Comparison of ENCODE assay signal across 13 cellular contexts in genomic region chr5:65209341-65209740, GRCh38.
DNase-seq lines count a peak whose midpoint lies in the region; ATAC-seq and TF ChIP-seq lines count a peak whose summit lies in the region.
"Had no signal": no experiment of that assay in that cellular context is flagged by ENCODE, and none has a peak within 500 bp of the region (broad histone marks: within the 10 kb centered on the region; RNA-seq: fewer than 3 reads in every experiment).

No MANE protein-coding gene starts in this region.

- H3K4me2 ChIP-seq in Karpas-422 (ENCODE audit: low read depth, low read length, poor library complexity, severe bottlenecking), result no peak overlapping the region

- no peaks in the 10 kb centered on the region for H3K27me3 Mint-ChIP-seq in activated naive CD8-positive, alpha-beta T cell treated with anti-CD3 and anti-CD28 coated beads, Interleukin-2, amount 50 U/mL, for 24 hours

- H3K9me2 ChIP-seq in Karpas-422 (replicated peaks; ENCODE audit: insufficient read depth, low read length), result no peaks in the 10 kb centered on the region

- H2AFZ ChIP-seq in Karpas-422 (ENCODE audit: low read length), result no peak overlapping the region

- no peak for TF ChIP-seq CTCF in epithelial cell of proximal tubule (conservative IDR thresholded peaks at IDR 0.05; ENCODE audit: low read depth, low read length)

- no peaks in the 10 kb centered on the region for H3K9me3 Mint-ChIP-seq in activated naive CD8-positive, alpha-beta T cell treated with anti-CD3 and anti-CD28 coated beads, Interleukin-2, amount 50 U/mL, for 24 hours

- no peaks in the 10 kb centered on the region for H3K79me2 ChIP-seq in Karpas-422 (ENCODE audit: low read length)

- no peak for ATAC-seq in activated naive CD8-positive, alpha-beta T cell treated with anti-CD3 and anti-CD28 coated beads, Interleukin-2, amount 50 U/mL, for 24 hours

- peak; percentile 86 for DNase-seq in GM04503 (ENCODE audit: low read depth)
- peak; percentile 86 for DNase-seq in RPMI7951 (ENCODE audit: low read depth)
- DNase-seq in epithelial cell of proximal tubule (ENCODE audit: low read depth), result peak; percentile 58
- DNase-seq in renal cortical epithelial cell (ENCODE audit: low read depth), result peak; percentile 88
- DNase-seq in NCI-H510A (lab: John Stamatoyannopoulos, UW), result no peak
- no peak for DNase-seq in activated naive CD8-positive, alpha-beta T cell treated with anti-CD3 and anti-CD28 coated beads, Interleukin-2, amount 50 U/mL, for 24 hours
- DNase-seq in Karpas-422, result no peak
- no peak for DNase-seq in stimulated activated CD4-positive, alpha-beta T cell treated with anti-CD3 and anti-CD28 coated beads, Interleukin-2, amount 100 ng/mL, for 48 hours
- DNase-seq: activated CD8-positive, alpha-beta memory T cell treated with anti-CD3 and anti-CD28 coated beads for 24 hours; NCI-H1930 had no signal

- H3K4me3 ChIP-seq in epithelial cell of proximal tubule (ENCODE audit: low read depth, low read length) (no peak overlapping the region), Karpas-422 (ENCODE audit: low read length) (no peak overlapping the region)
- H3K4me3 ChIP-seq: HAP-1, right atrium auricular region, thoracic aorta had no signal

- no peak overlapping the region for H3K4me3 Mint-ChIP-seq in activated naive CD8-positive, alpha-beta T cell treated with anti-CD3 and anti-CD28 coated beads, Interleukin-2, amount 50 U/mL, for 24 hours

- H3K9me3 ChIP-seq in Karpas-422 (ENCODE audit: low read length), result no peaks in the 10 kb centered on the region
- H3K9me3 ChIP-seq: HAP-1, right atrium auricular region, thoracic aorta had no signal

- no peaks in the 10 kb centered on the region for H4K20me1 ChIP-seq in Karpas-422 (ENCODE audit: insufficient read depth, low read depth, low read length)

- no peaks in the 10 kb centered on the region for H3K27me3 ChIP-seq in Karpas-422 (ENCODE audit: low read length)
- H3K27me3 ChIP-seq: right atrium auricular region had no signal

- no peaks in the 10 kb centered on the region for H3K36me3 ChIP-seq in Karpas-422 (ENCODE audit: insufficient read depth, low read length)
- H3K36me3 ChIP-seq: HAP-1, right atrium auricular region, thoracic aorta had no signal

- no peaks in the 10 kb centered on the region for H3K4me1 ChIP-seq in Karpas-422 (ENCODE audit: low read length)
- H3K4me1 ChIP-seq: HAP-1, right atrium auricular region had no signal

- peaks cover 4% of the 10 kb centered on the region for H3K36me3 Mint-ChIP-seq in activated naive CD8-positive, alpha-beta T cell treated with anti-CD3 and anti-CD28 coated beads, Interleukin-2, amount 50 U/mL, for 24 hours (ENCODE audit: low read depth)

- no peak overlapping the region for H3K27ac ChIP-seq in Karpas-422 (ENCODE audit: low read length)
- H3K27ac ChIP-seq: right atrium auricular region, thoracic aorta had no signal

- no peak overlapping the region for H3K9ac ChIP-seq in Karpas-422 (ENCODE audit: low read length)

- no peaks in the 10 kb centered on the region for H3K4me1 Mint-ChIP-seq in activated naive CD8-positive, alpha-beta T cell treated with anti-CD3 and anti-CD28 coated beads, Interleukin-2, amount 50 U/mL, for 24 hours

- H3K27ac Mint-ChIP-seq in activated naive CD8-positive, alpha-beta T cell treated with anti-CD3 and anti-CD28 coated beads, Interleukin-2, amount 50 U/mL, for 24 hours, result no peak overlapping the region

Comparison
In these comparisons a context has a peak if more than half of its experiments do, and no peak if none do; other contexts are left out.
1. DNase-seq: peak in GM04503 (single experiment), RPMI7951 (single experiment), epithelial cell of proximal tubule (single experiment) and renal cortical epithelial cell (single experiment); none in NCI-H510A (single experiment), activated naive CD8-positive, alpha-beta T cell treated with anti-CD3 and anti-CD28 coated beads, Interleukin-2, amount 50 U/mL, for 24 hours (single experiment), Karpas-422 (single experiment) and stimulated activated CD4-positive, alpha-beta T cell treated with anti-CD3 and anti-CD28 coated beads, Interleukin-2, amount 100 ng/mL, for 48 hours (0 of 2).